Comparison of ENCODE assay signal across 12 cellular contexts in genomic region chr2:205704101-205704741, GRCh38. TPM values are rescaled to one million over a fixed set of nuclear protein-coding genes. Genes with fewer than 3 reads are reported as not detected.
DNase-seq lines count a peak whose midpoint lies in the region; ATAC-seq, FAIRE-seq and TF ChIP-seq lines count a peak whose summit lies in the region.
"Had no signal": no experiment of that assay in that cellular context is flagged by ENCODE, and none has a peak within 500 bp of the region (broad histone marks: within the 10 kb centered on the region; RNA-seq: fewer than 3 reads in every experiment).

No MANE protein-coding gene starts in this region.

- H3K36me3 ChIP-seq in GM23338 (ENCODE audit: insufficient read depth), result no peaks in the 10 kb centered on the region
- H3K36me3 ChIP-seq in lower lobe of right lung, result no peaks in the 10 kb centered on the region
- no peaks in the 10 kb centered on the region for H3K36me3 ChIP-seq in small intestine (ENCODE audit: control insufficient read depth in 2 of 2, insufficient read depth in 2 of 2, low read length in 2 of 2)

- ATAC-seq in GM23338 (no peak), lower lobe of right lung (peak; percentile 78 to 85), GM19324 (IDR thresholded peaks at IDR 0.05; ENCODE audit: low FRiP score, unreplicated experiment) (no peak)

- H3K4me3 Mint-ChIP-seq in GM23338, result no peak overlapping the region
- H3K4me3 Mint-ChIP-seq: immature natural killer cell had no signal

- H3F3A ChIP-seq in GM23338 (replicated peaks; ENCODE audit: low read depth), result no peaks in the 10 kb centered on the region

- peaks cover 24% of the 10 kb centered on the region for H3K4me1 ChIP-seq in GM23338 (ENCODE audit: insufficient read depth)
- peaks cover 82% of the 10 kb centered on the region for H3K4me1 ChIP-seq in lower lobe of right lung
- H3K4me1 ChIP-seq in small intestine (ENCODE audit: control insufficient read depth in 2 of 2, insufficient read depth in 1 of 2, low read depth in 1 of 2, low read length in 1 of 2), result peaks cover 2 to 9% of the 10 kb centered on the region in 2 donors

- H3K4me2 ChIP-seq in GM23338, result no peak overlapping the region

- WGBS in small intestine, 3 donors, result 25 to 65% (median 46%) methylated on average over 9 of the region's 9 CpGs

- no peaks in the 10 kb centered on the region for H3K9me2 ChIP-seq in GM23338 (ENCODE audit: insufficient read depth)

- H3K9me3 Mint-ChIP-seq in GM23338, result no peaks in the 10 kb centered on the region
- H3K9me3 Mint-ChIP-seq: immature natural killer cell had no signal

- intact Hi-C loops in lower lobe of right lung (cut with DNase I), result no loop called here

- DNase-seq in GM23338 (ENCODE audit: low spot score) (no peak), astrocyte of the hippocampus (ENCODE audit: low read depth, low spot score) (peak; percentile 89), lower lobe of right lung (no peak), small intestine (peak; percentile 26), NCI-H226 (no peak), CD1c-positive myeloid dendritic cell (ENCODE audit: extremely low spot score) (no peak), NCI-H69 (lab: John Stamatoyannopoulos, UW) (no peak)
- DNase-seq: activated gamma-delta T cell treated with Interleukin-2 at 50 U/mL for 16 hours, Calu3, immature natural killer cell had no signal

- H3K79me2 ChIP-seq in GM23338 (replicated peaks; ENCODE audit: insufficient read depth), result peaks cover 8% of the 10 kb centered on the region; the same call in 1 of the 2 replicates

- no peaks in the 10 kb centered on the region; the same call in 1 of the 2 replicates for H4K20me1 ChIP-seq in GM23338 (replicated peaks; ENCODE audit: insufficient read depth)

- peaks cover 10% of the 10 kb centered on the region for H3K27me3 Mint-ChIP-seq in GM23338 (ENCODE audit: insufficient read depth, low read depth, poor library complexity)

- no peak overlapping the region for H3K27ac ChIP-seq in GM23338 (ENCODE audit: low read depth)
- no peak overlapping the region for H3K27ac ChIP-seq in lower lobe of right lung
- peak overlapping the region in 1 of 2 donors; percentile 36 for H3K27ac ChIP-seq in small intestine (ENCODE audit: low read depth in 1 of 2, low read length in 1 of 2)
- H3K27ac ChIP-seq: RWPE1 had no signal

- H3K4me3 ChIP-seq in GM23338 (no peak overlapping the region), lower lobe of right lung (no peak overlapping the region), small intestine (ENCODE audit: low read depth in 1 of 2, low read length in 2 of 2) (no peak overlapping the region)

- H3K9me3 ChIP-seq in lower lobe of right lung, result no peaks in the 10 kb centered on the region
- H3K9me3 ChIP-seq in small intestine (ENCODE audit: control insufficient read depth, low read depth), result no peaks in the 10 kb centered on the region

- no peak overlapping the region for H2AFZ ChIP-seq in GM23338

- peaks cover 50% of the 10 kb centered on the region for H3K4me1 Mint-ChIP-seq in GM23338

- FAIRE-seq in small intestine (lab: Jason Lieb, UNC), result no peak

- TF ChIP-seq CTCF in GM23338 (conservative IDR thresholded peaks at IDR 0.05; ENCODE audit: low read depth in 2 of 2), result no peak
- TF ChIP-seq CTCF in lower lobe of right lung (IDR thresholded peaks at IDR 0.05), result no peak

- H3K27me3 ChIP-seq in GM23338 (ENCODE audit: insufficient read depth) (no peaks in the 10 kb centered on the region), lower lobe of right lung (ENCODE audit: low read depth) (no peaks in the 10 kb centered on the region), small intestine (ENCODE audit: control insufficient read depth in 2 of 2, insufficient read depth in 2 of 2, low read length in 2 of 2) (no peaks in the 10 kb centered on the region)

- H3K36me3 Mint-ChIP-seq in GM23338 (ENCODE audit: low read depth), result no peaks in the 10 kb centered on the region; the same call in 2 of the 3 replicates
- H3K36me3 Mint-ChIP-seq: immature natural killer cell had no signal

- peak overlapping the region; percentile 66; the same call in 1 of the 2 replicates for H3K27ac Mint-ChIP-seq in GM23338

TF ChIP-seq in GM23338, 12 proteins besides CTCF, POLR2A, EP300 and RAD21:
- TF ChIP-seq EZH2 (IDR thresholded peaks at IDR 0.05; ENCODE audit: low read depth, unreplicated experiment) (no peak), POLR2AphosphoS5 (IDR thresholded peaks at IDR 0.05; ENCODE audit: low read depth) (no peak), ZNF114 (CRISPR knock-in tag; IDR thresholded peaks at IDR 0.05) (no peak)
TF ChIP-seq in GM23338: peak in this region for 0.

RNA-seq across cellular contexts. Expression of gene NRP2, which starts 21.9 kb away (rescaled TPM):
- total RNA-seq in GM23338 (2014; rRNA removed; shearing (Covaris generic)), result 17.4 and 22.0 TPM in 2 replicates
- polyA plus RNA-seq in GM23338 (2016; fragmentation: Nextera tagmentation; extraction: Ambion mirVana) (18.4 and 19.1 TPM in 2 replicates), small intestine (1 to 10 TPM in 1 of 3 donors, under 1 TPM in 2; 0.81 to 9.0 (median 0.89) TPM)
- total RNA-seq in lower lobe of right lung, result 67.5 TPM
- polyA plus RNA-seq: immature natural killer cell had no signal

Comparison
In these comparisons a context has a peak if more than half of its experiments do, and no peak if none do; other contexts are left out.
1. ATAC-seq: peak in lower lobe of right lung (2 of 2); none in GM23338 (single experiment) and GM19324 (single experiment).
2. DNase-seq: peak in astrocyte of the hippocampus (single experiment) and small intestine (single experiment); none in GM23338 (single experiment), lower lobe of right lung (single experiment), NCI-H226 (single experiment), CD1c-positive myeloid dendritic cell (single experiment) and NCI-H69 (single experiment).